ENCODE assay signal across 8 cellular contexts in the genomic region with DNA sequence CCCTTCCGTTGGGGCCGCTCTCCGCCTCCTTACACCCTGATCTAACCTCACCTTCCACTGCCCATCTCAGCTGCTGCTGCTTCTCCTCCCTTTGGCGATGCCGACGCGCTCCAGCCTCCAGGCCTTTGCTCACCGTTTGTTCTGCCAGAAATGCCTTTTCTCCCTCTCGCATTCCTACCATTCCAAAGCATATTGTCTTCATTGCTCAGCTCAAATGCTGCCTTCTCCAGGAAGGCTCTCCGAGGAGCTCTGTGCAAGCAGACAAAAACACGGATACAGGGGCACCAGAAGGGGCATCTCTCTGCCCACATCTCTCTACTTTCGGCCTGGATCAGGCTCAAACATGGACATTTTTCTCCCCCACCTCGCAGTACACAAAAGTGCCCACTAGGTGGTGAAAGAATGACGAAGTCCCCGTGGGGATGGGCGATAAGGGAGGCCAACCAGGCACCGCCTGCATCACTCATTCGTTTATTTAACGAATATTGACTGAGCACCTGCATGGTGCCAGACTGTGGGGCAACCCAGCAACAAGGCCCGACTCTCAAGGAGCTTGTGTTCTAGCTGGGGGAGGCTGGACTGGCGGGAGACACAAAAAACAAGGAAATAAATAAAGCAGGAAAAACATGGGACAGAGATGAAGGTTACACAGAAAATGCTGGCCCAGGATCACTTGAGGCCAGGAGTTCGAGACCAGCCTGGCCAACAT. TPM values are rescaled to one million over a fixed set of nuclear protein-coding genes. Genes with fewer than 3 reads are reported as not detected.
DNase-seq lines count a peak whose midpoint lies in the region; ATAC-seq and TF ChIP-seq lines count a peak whose summit lies in the region.

No MANE protein-coding gene starts in this region.

- H3K27ac Mint-ChIP-seq in naive B cell, result peak overlapping the region; percentile 74 to 99 (median 94)

- peaks cover 38 to 61% (median 40%) of the 10 kb centered on the region in 3 donors for H3K4me1 Mint-ChIP-seq in naive B cell

- TF ChIP-seq CTCF in epithelial cell of proximal tubule (conservative IDR thresholded peaks at IDR 0.05; ENCODE audit: low read depth, low read length), result peak; percentile 80

- H3K4me3 ChIP-seq in epithelial cell of proximal tubule (ENCODE audit: low read depth, low read length), result peak overlapping the region; percentile 18

- peak overlapping the region; percentile 12 to 85 (median 78) for H3K4me3 Mint-ChIP-seq in naive B cell

- ATAC-seq in HG03565 (IDR thresholded peaks at IDR 0.05; ENCODE audit: unreplicated experiment), result peak; percentile 30
- ATAC-seq in naive B cell (ENCODE audit: low read depth in 2 of 2), result peak; percentile 79 to 84
- ATAC-seq in HG02763 (IDR thresholded peaks at IDR 0.05; ENCODE audit: unreplicated experiment), result no peak

- H3K27me3 Mint-ChIP-seq in naive B cell, result no peaks in the 10 kb centered on the region

- H3K9me3 Mint-ChIP-seq in naive B cell, result no peaks in the 10 kb centered on the region

- DNase-seq in D341Med (ENCODE audit: low spot score) (peak; percentile 85), NCI-H82 (lab: John Stamatoyannopoulos, UW) (peak; percentile 82), epithelial cell of proximal tubule (ENCODE audit: low read depth) (no peak), naive B cell (peak; percentile 74)
- DNase-seq in activated CD8-positive, alpha-beta memory T cell treated with anti-CD3 and anti-CD28 coated beads, Interleukin-2, amount 50 U/mL, for 4 hours, result peak; percentile 75
- DNase-seq in stimulated activated CD8-positive, alpha-beta memory T cell treated with anti-CD3 and anti-CD28 coated beads, Interleukin-7, amount 100 ng/mL, for 24 hours (ENCODE audit: low read depth), result peak; percentile 62

- H3K36me3 Mint-ChIP-seq in naive B cell, result peaks cover 0 to 6% of the 10 kb centered on the region in 2 donors

RNA-seq across cellular contexts. Expression of a gene that starts 7.3 kb away (rescaled TPM):
- 136 and 138 TPM in 2 replicates for total RNA-seq in epithelial cell of proximal tubule
- 100 to 1,000 TPM in 5 of 6 donors, 10 to 100 TPM in 1; 90.5 to 185 (median 126) TPM for polyA plus RNA-seq in naive B cell (ENCODE audit: low read depth in 6 of 6)

RNA-seq across cellular contexts. Expression of a gene that starts 50.1 kb away (rescaled TPM):
- 6.3 and 7.5 TPM in 2 replicates for total RNA-seq in epithelial cell of proximal tubule
- 1 to 10 TPM; 1.1 to 2.8 (median 1.8) TPM for polyA plus RNA-seq in naive B cell (ENCODE audit: low read depth in 6 of 6)
